Comparison of ENCODE assay signal across 23 cellular contexts in the genomic region with DNA sequence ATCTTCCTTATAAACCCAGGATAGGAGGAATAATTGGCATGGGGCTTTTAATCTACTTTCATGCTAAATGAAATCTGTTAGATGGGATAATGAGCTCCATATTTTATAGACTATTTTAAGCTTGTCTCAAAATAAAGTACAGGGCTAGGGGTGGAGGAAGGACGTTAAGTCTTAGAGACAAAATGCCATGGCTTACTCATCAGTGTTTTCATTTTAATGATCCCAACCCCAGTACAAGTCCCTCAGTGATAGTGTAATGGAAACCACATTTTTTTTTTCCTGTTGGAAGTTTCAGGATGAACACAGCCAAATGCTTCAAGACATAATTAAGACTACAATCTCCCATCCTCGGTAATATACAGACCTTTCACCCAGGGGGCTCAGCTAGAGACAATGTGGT.
A peak's percentile ranks its signal among the peaks of the same experiment; 100 is the strongest.
DNase-seq lines count a peak whose midpoint lies in the region; ATAC-seq and TF ChIP-seq lines count a peak whose summit lies in the region.
"Had no signal": no experiment of that assay in that cellular context is flagged by ENCODE, and none has a peak within 500 bp of the region (broad histone marks: within the 10 kb centered on the region; RNA-seq: fewer than 3 reads in every experiment).

No MANE protein-coding gene starts in this region.

- no peak overlapping the region for H3K4ac ChIP-seq in H9 (ENCODE audit: low read depth, low read length)

- no peaks in the 10 kb centered on the region for H3K27me3 ChIP-seq in heart right ventricle
- H3K27me3 ChIP-seq in vagina = no peaks in the 10 kb centered on the region
- no peaks in the 10 kb centered on the region for H3K27me3 ChIP-seq in H9 (ENCODE audit: insufficient read depth, low read length)
- H3K27me3 ChIP-seq: brain microvascular endothelial cell, gastroesophageal sphincter had no signal

- H3K56ac ChIP-seq in H9 (ENCODE audit: insufficient read length, low read depth, low read length) = no peak overlapping the region

- no peaks in the 10 kb centered on the region for H3K23me2 ChIP-seq in H9 (ENCODE audit: insufficient read length, low read depth, low read length, poor library complexity, severe bottlenecking)

- no peak overlapping the region for H3K4me2 ChIP-seq in H9 (ENCODE audit: insufficient read depth, insufficient read length, low read length)

- H3K4me3 ChIP-seq in heart right ventricle (no peak overlapping the region), vagina (no peak overlapping the region)
- H3K4me3 ChIP-seq: gastroesophageal sphincter, mucosa of descending colon had no signal

- no peak overlapping the region for H2BK15ac ChIP-seq in H9 (ENCODE audit: low read depth, low read length)

- H3K27ac ChIP-seq in heart right ventricle (peak overlapping the region in 2 of 10 donors; percentile 20 to 47), vagina (peak overlapping the region; percentile 22), H9 (ENCODE audit: insufficient read length, low read depth, low read length) (no peak overlapping the region)
- H3K27ac ChIP-seq: brain microvascular endothelial cell had no signal

- no peaks in the 10 kb centered on the region for H3K36me3 ChIP-seq in heart right ventricle
- no peaks in the 10 kb centered on the region for H3K36me3 ChIP-seq in vagina
- H3K36me3 ChIP-seq: brain microvascular endothelial cell, gastroesophageal sphincter had no signal

- no peak for TF ChIP-seq POLR2A in vagina (IDR thresholded peaks at IDR 0.05)

- H3K18ac ChIP-seq in H9 (ENCODE audit: insufficient read length, low read depth, low read length) = no peak overlapping the region

- H2BK12ac ChIP-seq in H9 (ENCODE audit: insufficient read length, low read depth, low read length) = no peak overlapping the region

- no peak for TF ChIP-seq CTCF in heart right ventricle (IDR thresholded peaks at IDR 0.05)
- no peak for TF ChIP-seq CTCF in nephron (IDR thresholded peaks at IDR 0.05; ENCODE audit: unreplicated experiment in 3 of 3)
- TF ChIP-seq CTCF in vagina (IDR thresholded peaks at IDR 0.05) = no peak
- no peak for TF ChIP-seq CTCF in H9 (conservative IDR thresholded peaks at IDR 0.05)

- H3T11ph ChIP-seq in H9 (ENCODE audit: low read length) = no peak overlapping the region

- H3K9me3 Mint-ChIP-seq in nephron = no peaks in the 10 kb centered on the region
- H3K9me3 Mint-ChIP-seq in H9 = peaks cover 0 to 3% of the 10 kb centered on the region in 2 experiments; a peak in 1 of 5 replicates
- H3K9me3 Mint-ChIP-seq: activated naive CD8-positive, alpha-beta T cell treated with anti-CD3 and anti-CD28 coated beads, Interleukin-2, amount 50 U/mL, for 24 hours; natural killer cell treated with Interleukin-12 subunit alpha and Interleukin-12 subunit beta and Interleukin-15 and Interleukin-18, amount 100 ng/mL, for 72 hours had no signal

- H4K8ac ChIP-seq in H9 (replicated peaks; ENCODE audit: insufficient read length, low read depth, low read length) = no peak overlapping the region

- ATAC-seq in heart right ventricle (peak in 5 of 8 donors; percentile 48 to 73 (median 58)), Right ventricle myocardium inferior (no peak), HG03135 (IDR thresholded peaks at IDR 0.05; ENCODE audit: unreplicated experiment) (no peak)
- ATAC-seq: activated CD4-positive, CD25-positive, alpha-beta regulatory T cell treated with anti-CD3 and anti-CD28 coated beads, Interleukin-2, amount 50 U/mL, for 24 hours; activated naive CD8-positive, alpha-beta T cell treated with anti-CD3 and anti-CD28 coated beads, Interleukin-2, amount 50 U/mL, for 24 hours; gastroesophageal sphincter; HCT116; mucosa of descending colon; natural killer cell treated with Interleukin-12 subunit alpha and Interleukin-12 subunit beta and Interleukin-15 and Interleukin-18, amount 100 ng/mL, for 72 hours had no signal

- H3K9ac ChIP-seq in H9 (ENCODE audit: extremely low read depth, insufficient read length, low read length) = no peak overlapping the region

- H2AFZ ChIP-seq in H9 (ENCODE audit: low read length) = no peak overlapping the region

- no peak overlapping the region for H3K14ac ChIP-seq in H9 (ENCODE audit: insufficient read depth, low read length)

- H3K4me3 Mint-ChIP-seq in nephron (no peak overlapping the region), H9 (no peak overlapping the region)
- H3K4me3 Mint-ChIP-seq: activated naive CD8-positive, alpha-beta T cell treated with anti-CD3 and anti-CD28 coated beads, Interleukin-2, amount 50 U/mL, for 24 hours; B cell; natural killer cell treated with Interleukin-12 subunit alpha and Interleukin-12 subunit beta and Interleukin-15 and Interleukin-18, amount 100 ng/mL, for 72 hours had no signal

- DNase-seq in heart right ventricle (no peak), Right ventricle myocardium inferior (ENCODE audit: missing footprints) (no peak), amniotic stem cell (lab: John Stamatoyannopoulos, UW) (peak; percentile 14), vagina (ENCODE audit: extremely low spot score in 2 of 2) (no peak), HEK293T (ENCODE audit: extremely low spot score) (no peak), H9 (no peak)
- DNase-seq: activated CD4-positive, alpha-beta T cell treated with anti-CD3 and anti-CD28 coated beads, Interleukin-2, amount 50 U/mL, for 4 hours; activated naive CD8-positive, alpha-beta T cell treated with anti-CD3 and anti-CD28 coated beads, Interleukin-2, amount 50 U/mL, for 24 hours; activated T-cell treated with anti-CD3 and anti-CD28 coated beads, Interleukin-2, amount 50 U/mL, for 48 hours; brain microvascular endothelial cell; DMS153; hypothalamus; left cardiac atrium; mucosa of descending colon; OCI-M1; stimulated activated naive CD4-positive, alpha-beta T cell had no signal

- H4K20me1 ChIP-seq in H9 (ENCODE audit: control insufficient read depth, insufficient read depth, insufficient read length) = no peaks in the 10 kb centered on the region

- CTCF ChIA-PET in HEK293T (lab: Yijun Ruan, JAX) = interaction anchor here (1.4 kb wide), 1 partner anchor 27 kb away, joined by 4 read pairs; no protein-coding TSS in a partner anchor

- no peak overlapping the region for H4K5ac ChIP-seq in H9 (ENCODE audit: insufficient read length, low read depth, low read length)

- no peak overlapping the region for H4K91ac ChIP-seq in H9 (ENCODE audit: insufficient read length, low read depth, low read length)

- H3K4me1 Mint-ChIP-seq in nephron (peaks cover 5% of the 10 kb centered on the region), H9 (no peaks in the 10 kb centered on the region)
- H3K4me1 Mint-ChIP-seq: activated naive CD8-positive, alpha-beta T cell treated with anti-CD3 and anti-CD28 coated beads, Interleukin-2, amount 50 U/mL, for 24 hours; B cell had no signal

- H3K79me2 ChIP-seq in H9 (ENCODE audit: insufficient read depth, low read length) = no peaks in the 10 kb centered on the region

- H3K79me1 ChIP-seq in H9 (ENCODE audit: insufficient read depth, low read depth, low read length, poor library complexity, severe bottlenecking) = no peaks in the 10 kb centered on the region

- H2BK20ac ChIP-seq in H9 (ENCODE audit: low read depth, low read length, poor library complexity, severe bottlenecking) = no peak overlapping the region

- H3K27ac Mint-ChIP-seq in nephron (peak overlapping the region; percentile 8 to 15 (median 12)), H9 (no peak overlapping the region)
- H3K27ac Mint-ChIP-seq: activated naive CD8-positive, alpha-beta T cell treated with anti-CD3 and anti-CD28 coated beads, Interleukin-2, amount 50 U/mL, for 24 hours; B cell; natural killer cell treated with Interleukin-12 subunit alpha and Interleukin-12 subunit beta and Interleukin-15 and Interleukin-18, amount 100 ng/mL, for 72 hours had no signal

- H3K4me1 ChIP-seq in heart right ventricle (peaks cover 0 to 26% (median 16%) of the 10 kb centered on the region in 9 donors), vagina (peaks cover 13% of the 10 kb centered on the region), H9 (ENCODE audit: insufficient read depth, low read length) (no peaks in the 10 kb centered on the region)

- H3K9me3 ChIP-seq in heart right ventricle = peaks cover 0 to 4% (median 0%) of the 10 kb centered on the region in 11 donors
- no peaks in the 10 kb centered on the region for H3K9me3 ChIP-seq in vagina
- no peaks in the 10 kb centered on the region for H3K9me3 ChIP-seq in H9 (ENCODE audit: control insufficient read depth, low read depth, low read length)
- H3K9me3 ChIP-seq: gastroesophageal sphincter, mucosa of descending colon had no signal

- H2BK5ac ChIP-seq in H9 (ENCODE audit: insufficient read length, low read length) = no peak overlapping the region

- H3K27me3 Mint-ChIP-seq in nephron (ENCODE audit: low read depth) = no peaks in the 10 kb centered on the region
- no peaks in the 10 kb centered on the region for H3K27me3 Mint-ChIP-seq in H9 (ENCODE audit: low read depth)
- H3K27me3 Mint-ChIP-seq: activated naive CD8-positive, alpha-beta T cell treated with anti-CD3 and anti-CD28 coated beads, Interleukin-2, amount 50 U/mL, for 24 hours had no signal

- no peak overlapping the region for H2BK120ac ChIP-seq in H9 (ENCODE audit: low read depth, low read length, poor library complexity, severe bottlenecking)

- no peak overlapping the region for H2AK5ac ChIP-seq in H9 (ENCODE audit: insufficient read length, low read length)

- peaks cover 10% of the 10 kb centered on the region for H3K36me3 Mint-ChIP-seq in nephron (ENCODE audit: low read depth)
- H3K36me3 Mint-ChIP-seq in H9 (ENCODE audit: insufficient read depth in 1 of 3, low read depth in 3 of 3) = peaks cover 0 to 1% (median 0%) of the 10 kb centered on the region in 3 experiments; a peak in 1 of 7 replicates
- H3K36me3 Mint-ChIP-seq: natural killer cell treated with Interleukin-12 subunit alpha and Interleukin-12 subunit beta and Interleukin-15 and Interleukin-18, amount 100 ng/mL, for 72 hours had no signal

- WGBS in heart right ventricle, 2 donors = 37 to 42% methylated on average over 2 of the region's 2 CpGs
- no CpG with 5 or more reads among the region's 2 CpGs for WGBS in H9 (ENCODE audit: extremely low coverage, insufficient read length, low lambda C conversion rate)

- intact Hi-C loops in heart right ventricle (cut with DNase I) (no loop called here), Right ventricle myocardium inferior (cut with DNase I) (no loop called here), vagina (cut with DNase I) (no loop called here)

- no peak overlapping the region for H3K23ac ChIP-seq in H9 (ENCODE audit: insufficient read length, low read depth, low read length)

- POLR2A ChIA-PET in HEK293T (lab: Yijun Ruan, JAX) = no interaction called here

TF ChIP-seq in HEK293T, 16 proteins besides CTCF, POLR2A, EP300 and RAD21:
- TF ChIP-seq NFRKB (IDR thresholded peaks at IDR 0.05) (no peak), FOXM1 (IDR thresholded peaks at IDR 0.05; ENCODE audit: borderline replicate concordance) (no peak), CTBP1 (IDR thresholded peaks at IDR 0.05; ENCODE audit: borderline replicate concordance) (no peak), FOXA1 (IDR thresholded peaks at IDR 0.05) (no peak), LEF1 (IDR thresholded peaks at IDR 0.05; ENCODE audit: borderline replicate concordance) (no peak), FOXK2 (IDR thresholded peaks at IDR 0.05) (no peak)

Comparison
In these comparisons a context has a peak if more than half of its experiments do, and no peak if none do; other contexts are left out.
1. ATAC-seq: peak in heart right ventricle (5 of 8); none in Right ventricle myocardium inferior (single experiment) and HG03135 (single experiment).
2. H3K27ac Mint-ChIP-seq: peak in nephron (3 of 3); none in H9 (0 of 3).